ENCODE assay signal across 9 cellular contexts in genomic region chr11:63766501-63767270, GRCh38. TPM values are rescaled to one million over a fixed set of nuclear protein-coding genes. Genes with fewer than 3 reads are reported as not detected.
A peak's percentile ranks its signal among the peaks of the same experiment; 100 is the strongest.
DNase-seq lines count a peak whose midpoint lies in the region; ATAC-seq and TF ChIP-seq lines count a peak whose summit lies in the region.
"Had no signal": no experiment of that assay in that cellular context is flagged by ENCODE, and none has a peak within 500 bp of the region (broad histone marks: within the 10 kb centered on the region; RNA-seq: fewer than 3 reads in every experiment).

No MANE protein-coding gene starts in this region.

- peak overlapping the region; percentile 92 for H3K4me3 Mint-ChIP-seq in activated CD8-positive, alpha-beta T cell treated with anti-CD3 and anti-CD28 coated beads, Interleukin-2, amount 10 ng/mL, durations not matched to agents 7 days and 5 days
- peak overlapping the region; percentile 89 for H3K4me3 Mint-ChIP-seq in stimulated activated memory B cell treated with anti-CD40 and anti-IgM and Interleukin-4, amounts not matched to agents 10 μg/mL and 1 μg/mL and 100 μg/mL, for 72 hours

- intact Hi-C loops in prostate gland (cut with DNase I) = loop anchor here (5.0 kb wide), 2 partner anchors 46 to 386 kb away; partner anchors contain the start of gene SPINDOC

- H3K27me3 ChIP-seq in iPS DF 6.9 (ENCODE audit: control insufficient read depth, insufficient read depth, low read length) = no peaks in the 10 kb centered on the region
- H3K27me3 ChIP-seq in prostate gland (replicated peaks; ENCODE audit: insufficient read depth) = no peaks in the 10 kb centered on the region
- H3K27me3 ChIP-seq: right lobe of liver had no signal

- no peak overlapping the region for H3K27ac Mint-ChIP-seq in activated CD8-positive, alpha-beta T cell treated with anti-CD3 and anti-CD28 coated beads, Interleukin-2, amount 10 ng/mL, durations not matched to agents 7 days and 5 days
- H3K27ac Mint-ChIP-seq in stimulated activated memory B cell treated with anti-CD40 and anti-IgM and Interleukin-4, amounts not matched to agents 10 μg/mL and 1 μg/mL and 100 μg/mL, for 72 hours = no peak overlapping the region

- no peak for TF ChIP-seq POLR2A in prostate gland (IDR thresholded peaks at IDR 0.05)

- H3K36me3 ChIP-seq in iPS DF 6.9 (ENCODE audit: control insufficient read depth, insufficient read depth, low read length) (0 out of 2 replicates have a peak, but pooled peaks cover 4% of the 10 kb centered on the region), prostate gland (no peaks in the 10 kb centered on the region)
- H3K36me3 ChIP-seq: right lobe of liver had no signal

- H3K4me3 ChIP-seq in iPS DF 6.9 (ENCODE audit: low read length) (peak overlapping the region; percentile 72; the same call in 1 of the 2 replicates), prostate gland (no peak overlapping the region)

- H3K9me3 Mint-ChIP-seq in activated CD8-positive, alpha-beta T cell treated with anti-CD3 and anti-CD28 coated beads, Interleukin-2, amount 10 ng/mL, durations not matched to agents 7 days and 5 days (ENCODE audit: insufficient read depth) = no peaks in the 10 kb centered on the region
- no peaks in the 10 kb centered on the region for H3K9me3 Mint-ChIP-seq in stimulated activated memory B cell treated with anti-CD40 and anti-IgM and Interleukin-4, amounts not matched to agents 10 μg/mL and 1 μg/mL and 100 μg/mL, for 72 hours

- CTCF ChIA-PET in activated CD8-positive, alpha-beta T cell treated with anti-CD3 and anti-CD28 coated beads, Interleukin-2, amount 10 ng/mL, durations not matched to agents 7 days and 5 days (lab: Charles Lee) = interaction anchor here (1.0 to 3.5 kb wide), 6 partner anchors 10 to 179 kb away, joined by 3 to 30 read pairs (median 4); no protein-coding TSS in a partner anchor

- peaks cover 16% of the 10 kb centered on the region for H3K27me3 Mint-ChIP-seq in activated CD8-positive, alpha-beta T cell treated with anti-CD3 and anti-CD28 coated beads, Interleukin-2, amount 10 ng/mL, durations not matched to agents 7 days and 5 days (ENCODE audit: low read depth)
- H3K27me3 Mint-ChIP-seq in stimulated activated memory B cell treated with anti-CD40 and anti-IgM and Interleukin-4, amounts not matched to agents 10 μg/mL and 1 μg/mL and 100 μg/mL, for 72 hours = peaks cover 8% of the 10 kb centered on the region

- POLR2A ChIA-PET in activated CD8-positive, alpha-beta T cell treated with anti-CD3 and anti-CD28 coated beads, Interleukin-2, amount 10 ng/mL, durations not matched to agents 7 days and 5 days (lab: Charles Lee) = interaction anchor here (0.9 kb wide), 2 partner anchors 95 to 125 kb away, joined by 3 read pairs; partner anchors contain the start of gene ATL3

- H3K36me3 Mint-ChIP-seq in activated CD8-positive, alpha-beta T cell treated with anti-CD3 and anti-CD28 coated beads, Interleukin-2, amount 10 ng/mL, durations not matched to agents 7 days and 5 days (ENCODE audit: low read depth) = no peaks in the 10 kb centered on the region
- H3K36me3 Mint-ChIP-seq in stimulated activated memory B cell treated with anti-CD40 and anti-IgM and Interleukin-4, amounts not matched to agents 10 μg/mL and 1 μg/mL and 100 μg/mL, for 72 hours = no peaks in the 10 kb centered on the region

- DNase-seq in DMS 273 (lab: John Stamatoyannopoulos, UW; ENCODE audit: unreplicated experiment) (peak; percentile 62), DMS 273 treated with DMSO at 0.1 percent for 48 hours (lab: John Stamatoyannopoulos, UW) (no peak), iPS DF 6.9 (ENCODE audit: low read depth, low spot score) (no peak), prostate gland (ENCODE audit: low spot score) (no peak), NCI-H2029 treated with DMSO at 0.1 percent for 48 hours (lab: John Stamatoyannopoulos, UW) (no peak)
- DNase-seq in activated CD8-positive, alpha-beta T cell treated with anti-CD3 and anti-CD28 coated beads, Interleukin-2, amount 10 ng/mL, durations not matched to agents 7 days and 5 days = no peak

- TF ChIP-seq CTCF in prostate gland (IDR thresholded peaks at IDR 0.05) = no peak

- H3K9me3 ChIP-seq in iPS DF 6.9 (ENCODE audit: control insufficient read depth, insufficient read depth, low read length) (no peaks in the 10 kb centered on the region), prostate gland (no peaks in the 10 kb centered on the region)
- H3K9me3 ChIP-seq: right lobe of liver had no signal

- no peak for ATAC-seq in activated CD8-positive, alpha-beta T cell treated with anti-CD3 and anti-CD28 coated beads, Interleukin-2, amount 10 ng/mL, durations not matched to agents 7 days and 5 days
- ATAC-seq in stimulated activated memory B cell treated with anti-CD40 and anti-IgM and Interleukin-4, amounts not matched to agents 10 μg/mL and 1 μg/mL and 100 μg/mL, for 72 hours = no peak
- no peak for ATAC-seq in GM18867 (IDR thresholded peaks at IDR 0.05; ENCODE audit: unreplicated experiment)

- H3K27ac ChIP-seq in iPS DF 6.9 (ENCODE audit: low read length) (no peak overlapping the region), prostate gland (peak overlapping the region in 1 of 2 donors; percentile 72)

- whole genome bisulfite sequencing in iPS DF 6.9 (ENCODE audit: insufficient coverage, insufficient read length) = no CpG with 5 or more reads among the region's 8 CpGs
- WGBS in prostate gland = 48% methylated on average over 8 of the region's 8 CpGs

- peaks cover 15% of the 10 kb centered on the region for H3K4me1 Mint-ChIP-seq in activated CD8-positive, alpha-beta T cell treated with anti-CD3 and anti-CD28 coated beads, Interleukin-2, amount 10 ng/mL, durations not matched to agents 7 days and 5 days (ENCODE audit: low read depth)
- peaks cover 25% of the 10 kb centered on the region for H3K4me1 Mint-ChIP-seq in stimulated activated memory B cell treated with anti-CD40 and anti-IgM and Interleukin-4, amounts not matched to agents 10 μg/mL and 1 μg/mL and 100 μg/mL, for 72 hours

- H3K4me1 ChIP-seq in iPS DF 6.9 (ENCODE audit: control insufficient read depth, insufficient read depth, low read length) (peaks cover 19% of the 10 kb centered on the region), prostate gland (replicated peaks) (peaks cover 7% of the 10 kb centered on the region)

RNA-seq across cellular contexts. Expression of gene ZFTA, which starts 1.9 kb away (rescaled TPM):
- 1 to 10 TPM; 4.5 to 5.6 TPM for total RNA-seq in activated CD8-positive, alpha-beta T cell treated with anti-CD3 and anti-CD28 coated beads, Interleukin-2, amount 10 ng/mL, durations not matched to agents 7 days and 5 days
- total RNA-seq in prostate gland = 10 to 100 TPM; 13.9 to 32.7 TPM

RNA-seq across cellular contexts. Expression of gene SPINDOC, which starts 46.6 kb away (rescaled TPM):
- 10 to 100 TPM; 49.1 to 50.4 TPM for total RNA-seq in activated CD8-positive, alpha-beta T cell treated with anti-CD3 and anti-CD28 coated beads, Interleukin-2, amount 10 ng/mL, durations not matched to agents 7 days and 5 days
- 10 to 100 TPM; 17.8 to 36.2 TPM for total RNA-seq in prostate gland
